12 cellular contexts compared by ENCODE assay signal in the genomic region with DNA sequence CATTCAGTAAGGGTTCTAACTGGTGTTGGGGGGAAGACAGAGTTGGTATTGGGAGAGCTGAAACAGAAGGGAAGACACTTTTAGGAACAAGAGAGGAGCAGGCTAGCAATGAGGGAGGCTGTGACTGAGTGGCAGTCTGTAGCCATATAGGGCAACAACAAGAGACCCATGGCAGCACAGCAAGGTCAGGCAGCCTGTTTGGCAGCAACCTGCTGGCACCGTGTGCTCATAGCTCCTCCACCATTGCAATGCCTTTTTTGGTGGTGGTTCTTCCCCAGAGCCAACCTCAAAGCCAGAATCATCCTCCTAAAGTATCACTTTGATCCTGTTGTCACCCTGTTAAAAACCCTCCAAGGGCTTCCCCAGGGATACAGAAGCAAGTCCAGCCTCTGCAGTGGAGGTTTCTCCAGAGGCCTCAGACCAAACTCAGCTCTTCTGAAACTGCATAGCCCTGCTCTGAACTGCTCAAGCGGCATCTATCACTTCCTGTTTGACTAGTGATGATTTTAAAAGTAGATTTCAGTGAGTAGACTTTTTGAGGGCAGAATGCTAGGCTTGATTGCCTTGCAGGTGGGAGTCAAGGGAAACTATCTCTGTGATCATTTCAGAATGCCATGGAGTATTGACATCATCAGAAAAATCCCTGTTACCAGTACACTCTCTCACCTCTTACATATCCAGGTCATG.
DNase-seq lines count a peak whose midpoint lies in the region; ATAC-seq and TF ChIP-seq lines count a peak whose summit lies in the region.
"Had no signal": no experiment of that assay in that cellular context is flagged by ENCODE, and none has a peak within 500 bp of the region (broad histone marks: within the 10 kb centered on the region; RNA-seq: fewer than 3 reads in every experiment).

No MANE protein-coding gene starts in this region.

- H3K9me3 Mint-ChIP-seq in nephron, result no peaks in the 10 kb centered on the region

- TF ChIP-seq CTCF in nephron (IDR thresholded peaks at IDR 0.05; ENCODE audit: unreplicated experiment in 3 of 3), result no peak

- no peak overlapping the region for H3K4me3 Mint-ChIP-seq in nephron

- peaks cover 25% of the 10 kb centered on the region for H3K4me1 Mint-ChIP-seq in nephron

- peaks cover 8% of the 10 kb centered on the region for H3K27me3 Mint-ChIP-seq in nephron (ENCODE audit: low read depth)

- ATAC-seq in GM18907 (IDR thresholded peaks at IDR 0.05; ENCODE audit: unreplicated experiment), result peak; percentile 89
- ATAC-seq in HG02623 (IDR thresholded peaks at IDR 0.05; ENCODE audit: unreplicated experiment), result peak; percentile 65
- peak; percentile 90 for ATAC-seq in HG03354 (IDR thresholded peaks at IDR 0.05; ENCODE audit: poor library complexity, severe bottlenecking, unreplicated experiment)
- ATAC-seq: activated CD4-positive, CD25-positive, alpha-beta regulatory T cell treated with anti-CD3 and anti-CD28 coated beads, Interleukin-2, amount 50 U/mL, for 24 hours had no signal

- DNase-seq in AG08395 (ENCODE audit: low spot score) (no peak), activated gamma-delta T cell treated with Interleukin-2 at 50 U/mL for 16 hours (no peak), NCI-H1436 (lab: John Stamatoyannopoulos, UW) (no peak), NCI-H226 (no peak)
- DNase-seq: activated effector memory CD4-positive, alpha-beta T cell treated with Interleukin-2 at 50 U/mL for 16 hours; esophagus squamous epithelium; NCI-H510A treated with DMSO at 0.1 percent for 48 hours had no signal

- H3K27ac Mint-ChIP-seq in nephron, result peak overlapping the region; percentile 9 to 81 (median 77)

- no peaks in the 10 kb centered on the region for H3K36me3 Mint-ChIP-seq in nephron (ENCODE audit: low read depth)
